Comparison of ENCODE assay signal across 26 cellular contexts in the genomic region with DNA sequence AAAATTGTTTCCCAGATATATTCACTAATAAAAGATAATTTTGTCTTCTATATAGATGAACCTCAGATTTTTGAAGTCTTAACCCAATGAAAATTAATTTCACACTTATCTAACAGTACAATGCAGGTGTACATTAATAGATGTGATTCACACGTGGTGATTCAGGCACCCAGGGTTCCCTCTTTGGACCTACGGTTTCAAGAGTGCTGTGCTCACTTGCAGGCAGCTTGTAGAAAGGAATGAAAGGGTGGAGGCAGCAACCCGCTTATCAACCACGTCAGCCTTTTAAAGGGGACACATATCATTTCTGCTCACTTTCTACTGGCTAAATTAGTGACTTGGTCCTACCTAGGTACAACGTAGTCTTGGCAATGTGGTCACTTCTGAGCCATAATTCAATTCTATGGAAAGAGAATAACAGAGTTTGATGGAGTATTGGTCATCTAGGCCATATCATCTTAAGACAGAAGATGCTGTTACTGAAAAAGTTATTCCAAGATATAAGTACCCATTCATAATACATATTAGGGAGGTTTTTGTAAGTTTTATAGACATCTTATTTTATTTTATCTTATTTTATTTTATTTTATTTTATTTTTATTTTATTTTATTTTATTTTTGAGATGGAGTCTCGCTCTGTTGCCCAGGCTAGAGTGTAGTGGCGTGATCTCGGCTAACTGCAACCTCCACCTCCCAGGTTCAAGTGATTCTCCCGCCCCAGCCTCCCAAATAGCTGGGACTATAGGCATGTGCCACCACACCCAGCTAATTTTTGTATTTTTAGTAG. TPM values are rescaled to one million over a fixed set of nuclear protein-coding genes. Genes with fewer than 3 reads are reported as not detected.
"Had no signal": no experiment of that assay in that cellular context is flagged by ENCODE, and none has a peak within 500 bp of the region (broad histone marks: within the 10 kb centered on the region; RNA-seq: fewer than 3 reads in every experiment).

No MANE protein-coding gene starts in this region.

- H2AFZ ChIP-seq: parathyroid adenoma had no signal

- H3K27me3 Mint-ChIP-seq: memory B cell; stimulated activated memory B cell treated with anti-CD40 and anti-IgM and Interleukin-4, amounts not matched to agents 10 μg/mL and 1 μg/mL and 100 μg/mL, for 72 hours had no signal

- FAIRE-seq: TTC549, urothelium cell line had no signal

- H3K36me3 ChIP-seq: right lobe of liver, transverse colon had no signal

- DNase-seq: activated CD4-positive, alpha-beta T cell treated with anti-CD3 and anti-CD28 coated beads for 4 hours; activated CD4-positive, alpha-beta T cell treated with anti-CD3 and anti-CD28 coated beads, Interleukin-2, amount 50 U/mL, for 48 hours; activated CD4-positive, CD25-positive, alpha-beta regulatory T cell; activated naive CD4-positive, alpha-beta T cell treated with Interleukin-2 at 50 U/mL for 16 hours; activated naive CD8-positive, alpha-beta T cell treated with anti-CD3 and anti-CD28 coated beads, Interleukin-2, amount 10 ng/mL, durations not matched to agents 7 days and 5 days; activated T-cell treated with anti-CD3 and anti-CD28 coated beads, Interleukin-2, amount 50 U/mL, for 48 hours; amniotic stem cell; cortex of kidney; endodermal cell; foreskin melanocyte; immature natural killer cell; left cardiac atrium; right lobe of liver; stimulated activated CD4-positive, alpha-beta T cell treated with anti-CD3 and anti-CD28 coated beads, Interleukin-15, amount 100 ng/mL, for 24 hours; stomach; transverse colon had no signal

- H3K4me3 ChIP-seq: cardiac muscle cell, right lobe of liver, smooth muscle cell, stomach, suprapubic skin, transverse colon had no signal

- H3K9me3 ChIP-seq: right lobe of liver, stomach, suprapubic skin, transverse colon had no signal

- H3K27ac ChIP-seq: cardiac muscle cell, parathyroid adenoma, right lobe of liver, stomach, suprapubic skin, transverse colon had no signal

- H3K79me2 ChIP-seq: parathyroid adenoma had no signal

- H3K27ac Mint-ChIP-seq: activated naive CD8-positive, alpha-beta T cell treated with anti-CD3 and anti-CD28 coated beads, Interleukin-2, amount 10 ng/mL, durations not matched to agents 7 days and 5 days; endodermal cell; immature natural killer cell; memory B cell; stimulated activated memory B cell treated with anti-CD40 and anti-IgM and Interleukin-4, amounts not matched to agents 10 μg/mL and 1 μg/mL and 100 μg/mL, for 72 hours; T-helper 2 cell treated with Interferon-gamma antibody and Interleukin-4, amounts not matched to agents 5 μg/mL and 100 μg/mL, for 36 hours had no signal

- H3K9ac ChIP-seq: parathyroid adenoma had no signal

- H3K4me1 ChIP-seq: parathyroid adenoma, right lobe of liver, suprapubic skin, transverse colon had no signal

- H3K36me3 Mint-ChIP-seq: activated naive CD8-positive, alpha-beta T cell treated with anti-CD3 and anti-CD28 coated beads, Interleukin-2, amount 10 ng/mL, durations not matched to agents 7 days and 5 days; immature natural killer cell; memory B cell; stimulated activated memory B cell treated with anti-CD40 and anti-IgM and Interleukin-4, amounts not matched to agents 10 μg/mL and 1 μg/mL and 100 μg/mL, for 72 hours had no signal

- H3K27me3 ChIP-seq: cardiac muscle cell, right lobe of liver, stomach, suprapubic skin, transverse colon had no signal

- H3K4me2 ChIP-seq: smooth muscle cell had no signal

- H3K9me3 Mint-ChIP-seq: activated naive CD8-positive, alpha-beta T cell treated with anti-CD3 and anti-CD28 coated beads, Interleukin-2, amount 10 ng/mL, durations not matched to agents 7 days and 5 days; endodermal cell; immature natural killer cell; memory B cell; nephron; stimulated activated memory B cell treated with anti-CD40 and anti-IgM and Interleukin-4, amounts not matched to agents 10 μg/mL and 1 μg/mL and 100 μg/mL, for 72 hours; T-helper 2 cell treated with Interferon-gamma antibody and Interleukin-4, amounts not matched to agents 5 μg/mL and 100 μg/mL, for 36 hours had no signal

- H3K4me1 Mint-ChIP-seq: immature natural killer cell had no signal

- H3K4me3 Mint-ChIP-seq: activated naive CD8-positive, alpha-beta T cell treated with anti-CD3 and anti-CD28 coated beads, Interleukin-2, amount 10 ng/mL, durations not matched to agents 7 days and 5 days; endodermal cell; immature natural killer cell; memory B cell; nephron; stimulated activated memory B cell treated with anti-CD40 and anti-IgM and Interleukin-4, amounts not matched to agents 10 μg/mL and 1 μg/mL and 100 μg/mL, for 72 hours; T-helper 2 cell treated with Interferon-gamma antibody and Interleukin-4, amounts not matched to agents 5 μg/mL and 100 μg/mL, for 36 hours had no signal

RNA-seq across cellular contexts. Expression of a gene that starts 37.9 kb away (rescaled TPM):
- total RNA-seq: activated naive CD8-positive, alpha-beta T cell treated with anti-CD3 and anti-CD28 coated beads, Interleukin-2, amount 10 ng/mL, durations not matched to agents 7 days and 5 days had no signal
